1 cellular context compared by ENCODE assay signal in genomic region chr22:36510966-36511881, GRCh38.
TF ChIP-seq lines count a peak whose summit lies in the region.

No MANE protein-coding gene starts in this region.

TF ChIP-seq in GM23338, 12 proteins besides CTCF, POLR2A, EP300 and RAD21 (continued from another document):
- TF ChIP-seq ZNF462 (CRISPR knock-in tag; IDR thresholded peaks at IDR 0.05) (no peak), REST (IDR thresholded peaks at IDR 0.05; ENCODE audit: unreplicated experiment) (no peak), POLR2AphosphoS5 (IDR thresholded peaks at IDR 0.05; ENCODE audit: low read depth) (no peak), STAT1 (IDR thresholded peaks at IDR 0.05; ENCODE audit: unreplicated experiment) (no peak), NANOG (IDR thresholded peaks at IDR 0.05; ENCODE audit: borderline replicate concordance) (no peak), ZNF114 (CRISPR knock-in tag; IDR thresholded peaks at IDR 0.05) (no peak), ZNF331 (CRISPR knock-in tag; IDR thresholded peaks at IDR 0.05; ENCODE audit: low read depth) (no peak), JUNB (IDR thresholded peaks at IDR 0.05; ENCODE audit: unreplicated experiment) (no peak), EZH2 (IDR thresholded peaks at IDR 0.05; ENCODE audit: low read depth, unreplicated experiment) (no peak)
